In genomic region chr7:130394421-130395188, GRCh38 we compare ENCODE assay signal across 12 cellular contexts. TPM values are rescaled to one million over a fixed set of nuclear protein-coding genes. Genes with fewer than 3 reads are reported as not detected.
A peak's percentile ranks its signal among the peaks of the same experiment; 100 is the strongest.
DNase-seq lines count a peak whose midpoint lies in the region; ATAC-seq and TF ChIP-seq lines count a peak whose summit lies in the region.
"Had no signal": no experiment of that assay in that cellular context is flagged by ENCODE, and none has a peak within 500 bp of the region (broad histone marks: within the 10 kb centered on the region; RNA-seq: fewer than 3 reads in every experiment).

No MANE protein-coding gene starts in this region.

- no peak overlapping the region for H3K4me3 ChIP-seq in ascending aorta
- H3K4me3 ChIP-seq: body of pancreas, psoas muscle had no signal

- H3K27ac Mint-ChIP-seq in T-cell: peak overlapping the region; percentile 90 to 96

- no peaks in the 10 kb centered on the region for H3K36me3 ChIP-seq in ascending aorta

- peak overlapping the region; percentile 32 to 61 for H3K27ac ChIP-seq in ascending aorta
- H3K27ac ChIP-seq: body of pancreas, psoas muscle had no signal

- POLR2A ChIA-PET in T-cell (lab: Charles Lee): interaction anchor here in 1 of 2 donors (0.7 kb wide), 1 partner anchor 9 kb away, joined by 3 read pairs; no protein-coding TSS in a partner anchor

- H3K4me1 Mint-ChIP-seq in T-cell: peaks cover 20 to 27% (median 25%) of the 10 kb centered on the region in 3 donors

- intact Hi-C loops in ascending aorta (cut with DNase I): loop anchor here (5.0 kb wide), 3 partner anchors 32 to 117 kb away; partner anchors contain the start of gene CEP41

- no peaks in the 10 kb centered on the region for H3K9me3 ChIP-seq in ascending aorta
- H3K9me3 ChIP-seq: body of pancreas, psoas muscle had no signal

- H3K27me3 Mint-ChIP-seq in T-cell: no peaks in the 10 kb centered on the region

- no peaks in the 10 kb centered on the region for H3K27me3 ChIP-seq in ascending aorta
- H3K27me3 ChIP-seq: body of pancreas had no signal

- DNase-seq in NCI-H748 (lab: John Stamatoyannopoulos, UW; ENCODE audit: unreplicated experiment): peak; percentile 66
- DNase-seq in NCI-H748 treated with DMSO at 0.1 percent for 48 hours (lab: John Stamatoyannopoulos, UW): no peak
- peak in 33 of 34 experiments; percentile 10 to 55 (median 26) for DNase-seq in T-cell
- no peak for DNase-seq in ascending aorta (ENCODE audit: low spot score in 2 of 2)
- peak; percentile 5 to 7 for DNase-seq in stimulated activated CD8-positive, alpha-beta memory T cell treated with anti-CD3 and anti-CD28 coated beads, Interleukin-7, amount 100 ng/mL, for 4 hours (ENCODE audit: low read depth in 2 of 2)
- DNase-seq in NCI-H1092 treated with DMSO at 0.1 percent for 48 hours (lab: John Stamatoyannopoulos, UW): no peak
- DNase-seq in SHP77 (lab: John Stamatoyannopoulos, UW): no peak
- DNase-seq: body of pancreas, left colon, psoas muscle had no signal

- TF ChIP-seq CTCF in ascending aorta (IDR thresholded peaks at IDR 0.05): no peak

- H3K4me3 Mint-ChIP-seq in T-cell: peak overlapping the region; percentile 58 to 72 (median 67)

- peaks cover 0 to 9% of the 10 kb centered on the region in 2 donors for H3K4me1 ChIP-seq in ascending aorta
- H3K4me1 ChIP-seq: psoas muscle had no signal

- H3K36me3 Mint-ChIP-seq in T-cell: peaks cover 9% of the 10 kb centered on the region

- peak; percentile 98 to 99 (median 99) for ATAC-seq in T-cell (replicated peaks in 1 of 4)
- no peak for ATAC-seq in HG03196 (IDR thresholded peaks at IDR 0.05; ENCODE audit: unreplicated experiment)
- ATAC-seq: body of pancreas, left colon, psoas muscle had no signal

- CTCF ChIA-PET in T-cell (lab: Charles Lee): interaction anchor here in 1 of 2 donors (0.6 to 1.0 kb wide), 2 partner anchors 325 to 1724 kb away, joined by 3 to 5 read pairs; partner anchors contain the start of gene KLHDC10

- H3K9me3 Mint-ChIP-seq in T-cell: no peaks in the 10 kb centered on the region

RNA-seq across cellular contexts. Expression of gene CPA1, which starts 14.3 kb away (rescaled TPM):
- total RNA-seq in T-cell (10 to 100 TPM in 3 of 5 donors, not detected in 2; 15.8 to 22.5 (median 16.0) TPM), ascending aorta (not detected)
- total RNA-seq: HT1080 had no signal

RNA-seq across cellular contexts. Expression of gene CEP41, which starts 46.2 kb away (rescaled TPM):
- total RNA-seq in T-cell: 10 to 100 TPM in 1 of 5 donors, 1 to 10 TPM in 4; 6.3 to 13.6 (median 9.2) TPM
- 4.3 TPM for total RNA-seq in ascending aorta

RNA-seq across cellular contexts. Expression of gene CPA5, which starts 50.0 kb away (rescaled TPM):
- total RNA-seq in T-cell (1 to 10 TPM in 4 of 5 donors, not detected in 1; 1.2 to 9.4 (median 4.5) TPM), ascending aorta (not detected)
- total RNA-seq: body of pancreas, HT1080, left colon had no signal

Comparison
In these comparisons a context has a peak if more than half of its experiments do, and no peak if none do; other contexts are left out.
1. DNase-seq: peak in NCI-H748 (single experiment), T-cell (33 of 34) and stimulated activated CD8-positive, alpha-beta memory T cell treated with anti-CD3 and anti-CD28 coated beads, Interleukin-7, amount 100 ng/mL, for 4 hours (2 of 2); none in NCI-H748 treated with DMSO at 0.1 percent for 48 hours (single experiment), ascending aorta (0 of 2), NCI-H1092 treated with DMSO at 0.1 percent for 48 hours (single experiment) and SHP77 (0 of 2).